1 cellular context compared by ENCODE assay signal in genomic region chr2:114160263-114161001, GRCh38.
TF ChIP-seq lines count a peak whose summit lies in the region.

No MANE protein-coding gene starts in this region.

TF ChIP-seq in HepG2, 621 proteins besides CTCF, POLR2A, EP300 and RAD21 (continued from another document and continues in another):
- TF ChIP-seq ZNF281 (CRISPR knock-in tag; IDR thresholded peaks at IDR 0.05; ENCODE audit: borderline replicate concordance) (peak; percentile 21; the same call in 1 of the 2 replicates), ZNF138 (CRISPR knock-in tag; IDR thresholded peaks at IDR 0.05; ENCODE audit: low read depth) (no peak), DBP (CRISPR knock-in tag; IDR thresholded peaks at IDR 0.05; ENCODE audit: not compliant biosample characterization) (no peak), ATF4 (CRISPR knock-in tag; IDR thresholded peaks at IDR 0.05) (0 out of 4 replicates have a peak, but pooled peaks of 1 of the 2 experiments have one; percentile 19), HDAC1 (CRISPR knock-in tag; IDR thresholded peaks at IDR 0.05) (peak; percentile 74), PATZ1 (CRISPR knock-in tag; IDR thresholded peaks at IDR 0.05) (peak; percentile 49), ZNF674 (CRISPR knock-in tag; IDR thresholded peaks at IDR 0.05; ENCODE audit: low read depth) (no peak), PHF5A (CRISPR knock-in tag; IDR thresholded peaks at IDR 0.05; ENCODE audit: low read depth, unreplicated experiment) (peak; percentile 75), BCL3 (CRISPR knock-in tag; IDR thresholded peaks at IDR 0.05) (no peak), KLF16 (CRISPR knock-in tag; IDR thresholded peaks at IDR 0.05) (peak in 1 of 2 experiments; percentile 35; a peak in 1 of 4 replicates), BCL6 (CRISPR knock-in tag; IDR thresholded peaks at IDR 0.05) (peak; percentile 82), MAFK (conservative IDR thresholded peaks at IDR 0.05 in 1 of 2, IDR thresholded peaks at IDR 0.05 in 1 of 2; ENCODE audit: low read length in 2 of 2) (peak; percentile 71 to 84), TGIF2 (CRISPR knock-in tag; IDR thresholded peaks at IDR 0.05) (0 out of 2 replicates have a peak, but pooled peaks have one; percentile 37), PAF1 (CRISPR knock-in tag; IDR thresholded peaks at IDR 0.05) (no peak), ZNF235 (CRISPR knock-in tag; IDR thresholded peaks at IDR 0.05; ENCODE audit: borderline replicate concordance) (no peak), HNRNPUL1 (IDR thresholded peaks at IDR 0.05; ENCODE audit: low read depth, low read length) (no peak), ZNF460 (CRISPR knock-in tag; IDR thresholded peaks at IDR 0.05; ENCODE audit: borderline replicate concordance) (peak; percentile 12; the same call in 1 of the 2 replicates), ZNF260 (CRISPR knock-in tag; IDR thresholded peaks at IDR 0.05; ENCODE audit: borderline replicate concordance, low read depth) (no peak), ARID3A (IDR thresholded peaks at IDR 0.05; ENCODE audit: low read depth, low read length) (peak; percentile 64; the same call in 1 of the 2 replicates), ZNF782 (CRISPR knock-in tag; IDR thresholded peaks at IDR 0.05; ENCODE audit: borderline replicate concordance) (no peak), NFE2 (CRISPR knock-in tag; IDR thresholded peaks at IDR 0.05) (peak; percentile 57; the same call in 1 of the 2 replicates), ZFYVE20 (CRISPR knock-in tag; IDR thresholded peaks at IDR 0.05; ENCODE audit: borderline replicate concordance, low read depth) (no peak), ZNF549 (CRISPR knock-in tag; IDR thresholded peaks at IDR 0.05) (no peak), TIGD3 (CRISPR knock-in tag; IDR thresholded peaks at IDR 0.05; ENCODE audit: borderline replicate concordance) (no peak), TBX2 (CRISPR knock-in tag; IDR thresholded peaks at IDR 0.05; ENCODE audit: borderline replicate concordance) (peak; percentile 71), BHLHE40 (IDR thresholded peaks at IDR 0.05; ENCODE audit: low read length) (no peak), IRF2 (CRISPR knock-in tag; IDR thresholded peaks at IDR 0.05) (peak; percentile 49; the same call in 1 of the 2 replicates), ZNF337 (CRISPR knock-in tag; IDR thresholded peaks at IDR 0.05; ENCODE audit: borderline replicate concordance, low read depth) (no peak), SSRP1 (CRISPR knock-in tag; IDR thresholded peaks at IDR 0.05) (no peak), PITX1 (CRISPR knock-in tag; IDR thresholded peaks at IDR 0.05) (peak; percentile 39; the same call in 1 of the 2 replicates), THAP8 (CRISPR knock-in tag; IDR thresholded peaks at IDR 0.05; ENCODE audit: borderline replicate concordance) (no peak)
- TF ChIP-seq, protein P1, sequence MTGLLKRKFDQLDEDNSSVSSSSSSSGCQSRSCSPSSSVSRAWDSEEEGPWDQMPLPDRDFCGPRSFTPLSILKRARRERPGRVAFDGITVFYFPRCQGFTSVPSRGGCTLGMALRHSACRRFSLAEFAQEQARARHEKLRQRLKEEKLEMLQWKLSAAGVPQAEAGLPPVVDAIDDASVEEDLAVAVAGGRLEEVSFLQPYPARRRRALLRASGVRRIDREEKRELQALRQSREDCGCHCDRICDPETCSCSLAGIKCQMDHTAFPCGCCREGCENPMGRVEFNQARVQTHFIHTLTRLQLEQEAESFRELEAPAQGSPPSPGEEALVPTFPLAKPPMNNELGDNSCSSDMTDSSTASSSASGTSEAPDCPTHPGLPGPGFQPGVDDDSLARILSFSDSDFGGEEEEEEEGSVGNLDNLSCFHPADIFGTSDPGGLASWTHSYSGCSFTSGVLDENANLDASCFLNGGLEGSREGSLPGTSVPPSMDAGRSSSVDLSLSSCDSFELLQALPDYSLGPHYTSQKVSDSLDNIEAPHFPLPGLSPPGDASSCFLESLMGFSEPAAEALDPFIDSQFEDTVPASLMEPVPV (CRISPR knock-in tag; IDR thresholded peaks at IDR 0.05), result no peak
- TF ChIP-seq, protein P2, sequence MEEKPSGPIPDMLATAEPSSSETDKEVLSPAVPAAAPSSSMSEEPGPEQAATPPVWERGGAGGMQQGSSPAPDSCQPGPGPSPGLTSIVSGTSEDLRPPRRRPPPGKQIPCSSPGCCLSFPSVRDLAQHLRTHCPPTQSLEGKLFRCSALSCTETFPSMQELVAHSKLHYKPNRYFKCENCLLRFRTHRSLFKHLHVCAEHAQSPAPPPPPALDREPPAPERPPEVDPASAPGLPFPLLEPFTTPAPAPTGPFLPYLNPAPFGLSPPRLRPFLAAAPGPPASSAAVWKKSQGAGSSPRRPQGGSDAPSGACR (CRISPR knock-in tag; IDR thresholded peaks at IDR 0.05), result no peak
- TF ChIP-seq, protein P3, sequence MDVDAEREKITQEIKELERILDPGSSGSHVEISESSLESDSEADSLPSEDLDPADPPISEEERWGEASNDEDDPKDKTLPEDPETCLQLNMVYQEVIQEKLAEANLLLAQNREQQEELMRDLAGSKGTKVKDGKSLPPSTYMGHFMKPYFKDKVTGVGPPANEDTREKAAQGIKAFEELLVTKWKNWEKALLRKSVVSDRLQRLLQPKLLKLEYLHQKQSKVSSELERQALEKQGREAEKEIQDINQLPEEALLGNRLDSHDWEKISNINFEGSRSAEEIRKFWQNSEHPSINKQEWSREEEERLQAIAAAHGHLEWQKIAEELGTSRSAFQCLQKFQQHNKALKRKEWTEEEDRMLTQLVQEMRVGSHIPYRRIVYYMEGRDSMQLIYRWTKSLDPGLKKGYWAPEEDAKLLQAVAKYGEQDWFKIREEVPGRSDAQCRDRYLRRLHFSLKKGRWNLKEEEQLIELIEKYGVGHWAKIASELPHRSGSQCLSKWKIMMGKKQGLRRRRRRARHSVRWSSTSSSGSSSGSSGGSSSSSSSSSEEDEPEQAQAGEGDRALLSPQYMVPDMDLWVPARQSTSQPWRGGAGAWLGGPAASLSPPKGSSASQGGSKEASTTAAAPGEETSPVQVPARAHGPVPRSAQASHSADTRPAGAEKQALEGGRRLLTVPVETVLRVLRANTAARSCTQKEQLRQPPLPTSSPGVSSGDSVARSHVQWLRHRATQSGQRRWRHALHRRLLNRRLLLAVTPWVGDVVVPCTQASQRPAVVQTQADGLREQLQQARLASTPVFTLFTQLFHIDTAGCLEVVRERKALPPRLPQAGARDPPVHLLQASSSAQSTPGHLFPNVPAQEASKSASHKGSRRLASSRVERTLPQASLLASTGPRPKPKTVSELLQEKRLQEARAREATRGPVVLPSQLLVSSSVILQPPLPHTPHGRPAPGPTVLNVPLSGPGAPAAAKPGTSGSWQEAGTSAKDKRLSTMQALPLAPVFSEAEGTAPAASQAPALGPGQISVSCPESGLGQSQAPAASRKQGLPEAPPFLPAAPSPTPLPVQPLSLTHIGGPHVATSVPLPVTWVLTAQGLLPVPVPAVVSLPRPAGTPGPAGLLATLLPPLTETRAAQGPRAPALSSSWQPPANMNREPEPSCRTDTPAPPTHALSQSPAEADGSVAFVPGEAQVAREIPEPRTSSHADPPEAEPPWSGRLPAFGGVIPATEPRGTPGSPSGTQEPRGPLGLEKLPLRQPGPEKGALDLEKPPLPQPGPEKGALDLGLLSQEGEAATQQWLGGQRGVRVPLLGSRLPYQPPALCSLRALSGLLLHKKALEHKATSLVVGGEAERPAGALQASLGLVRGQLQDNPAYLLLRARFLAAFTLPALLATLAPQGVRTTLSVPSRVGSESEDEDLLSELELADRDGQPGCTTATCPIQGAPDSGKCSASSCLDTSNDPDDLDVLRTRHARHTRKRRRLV (CRISPR knock-in tag; IDR thresholded peaks at IDR 0.05), result no peak
